Comparison of ENCODE assay signal across 11 cellular contexts in the genomic region with DNA sequence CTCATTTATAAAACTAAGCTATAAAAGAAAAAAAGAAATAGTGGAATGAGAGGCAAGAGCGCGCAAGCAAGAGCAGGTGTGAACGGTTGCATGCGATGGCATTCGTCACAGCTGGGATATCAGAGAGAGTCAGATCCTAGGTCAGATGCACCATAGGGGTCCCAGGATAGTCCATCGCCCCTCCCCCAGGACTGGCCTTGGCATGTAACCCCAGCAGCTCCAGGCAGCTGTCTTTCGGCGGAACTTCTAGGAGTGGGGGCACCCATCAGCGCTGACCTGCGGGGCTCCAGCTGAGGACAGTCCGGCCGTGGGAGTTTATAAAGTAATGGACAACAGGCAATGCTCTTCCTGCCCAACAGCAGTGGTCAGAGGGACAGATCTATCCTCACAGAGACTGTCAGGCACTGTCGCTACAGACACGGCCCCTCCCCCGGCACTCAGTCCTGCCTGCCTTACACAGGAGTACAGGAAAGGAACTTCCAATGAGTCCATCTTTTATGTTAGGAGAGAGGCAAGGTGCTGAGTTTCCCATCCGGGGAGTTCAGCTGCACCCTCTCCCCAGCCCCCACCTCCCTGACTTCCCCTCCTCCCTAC. TPM values are rescaled to one million over a fixed set of nuclear protein-coding genes. Genes with fewer than 3 reads are reported as not detected.
DNase-seq lines count a peak whose midpoint lies in the region; ATAC-seq and TF ChIP-seq lines count a peak whose summit lies in the region.
"Had no signal": no experiment of that assay in that cellular context is flagged by ENCODE, and none has a peak within 500 bp of the region (broad histone marks: within the 10 kb centered on the region; RNA-seq: fewer than 3 reads in every experiment).

No MANE protein-coding gene starts in this region.

- H3K27ac ChIP-seq in hepatocyte (no peak overlapping the region), skeletal muscle tissue (ENCODE audit: low read depth, low read length) (no peak overlapping the region)

- POLR2A ChIA-PET in T-cell (lab: Charles Lee): no interaction called here

- no peaks in the 10 kb centered on the region for H3K9me3 ChIP-seq in hepatocyte (ENCODE audit: low read depth)
- no peaks in the 10 kb centered on the region for H3K9me3 ChIP-seq in skeletal muscle tissue (ENCODE audit: control insufficient read depth in 3 of 3, low read length in 3 of 3)

- peak overlapping the region; percentile 79 for H3K4me3 Mint-ChIP-seq in activated T-cell treated with anti-CD3 and anti-CD28 coated beads, Interleukin-2, amount 50 U/mL, for 24 hours
- peak overlapping the region; percentile 83 to 96 (median 91) for H3K4me3 Mint-ChIP-seq in T-cell
- H3K4me3 Mint-ChIP-seq in activated CD8-positive, alpha-beta memory T cell treated with anti-CD3 and anti-CD28 coated beads, Interleukin-2, amount 10 ng/mL, durations not matched to agents 7 days and 5 days: no peak overlapping the region

- H2AFZ ChIP-seq in hepatocyte: no peak overlapping the region

- H3K27ac Mint-ChIP-seq in activated T-cell treated with anti-CD3 and anti-CD28 coated beads, Interleukin-2, amount 50 U/mL, for 24 hours: no peak overlapping the region
- H3K27ac Mint-ChIP-seq in T-cell: no peak overlapping the region
- no peak overlapping the region for H3K27ac Mint-ChIP-seq in activated CD8-positive, alpha-beta memory T cell treated with anti-CD3 and anti-CD28 coated beads, Interleukin-2, amount 10 ng/mL, durations not matched to agents 7 days and 5 days

- no peak for TF ChIP-seq CTCF in hepatocyte (IDR thresholded peaks at IDR 0.05; ENCODE audit: poor library complexity)

- H3K27me3 Mint-ChIP-seq in activated T-cell treated with anti-CD3 and anti-CD28 coated beads, Interleukin-2, amount 50 U/mL, for 24 hours: peaks cover 18% of the 10 kb centered on the region
- H3K27me3 Mint-ChIP-seq in T-cell: peaks cover 3 to 18% of the 10 kb centered on the region in 2 donors
- H3K27me3 Mint-ChIP-seq in activated CD8-positive, alpha-beta memory T cell treated with anti-CD3 and anti-CD28 coated beads, Interleukin-2, amount 10 ng/mL, durations not matched to agents 7 days and 5 days: peaks cover 49% of the 10 kb centered on the region

- WGBS in hepatocyte (ENCODE audit: low lambda C conversion rate, missing lambda C conversion rate): 49% methylated on average over 14 of the region's 16 CpGs

- H3K79me2 ChIP-seq in hepatocyte: no peaks in the 10 kb centered on the region

- peaks cover 57% of the 10 kb centered on the region for H3K4me1 Mint-ChIP-seq in activated T-cell treated with anti-CD3 and anti-CD28 coated beads, Interleukin-2, amount 50 U/mL, for 24 hours (ENCODE audit: low read depth)
- peaks cover 54 to 58% (median 56%) of the 10 kb centered on the region in 3 donors for H3K4me1 Mint-ChIP-seq in T-cell
- H3K4me1 Mint-ChIP-seq in activated CD8-positive, alpha-beta memory T cell treated with anti-CD3 and anti-CD28 coated beads, Interleukin-2, amount 10 ng/mL, durations not matched to agents 7 days and 5 days: peaks cover 40% of the 10 kb centered on the region

- H3K9me3 Mint-ChIP-seq in activated T-cell treated with anti-CD3 and anti-CD28 coated beads, Interleukin-2, amount 50 U/mL, for 24 hours: peaks cover 10% of the 10 kb centered on the region
- H3K9me3 Mint-ChIP-seq in T-cell: peaks cover 4 to 10% (median 7%) of the 10 kb centered on the region in 3 donors
- peaks cover 2% of the 10 kb centered on the region for H3K9me3 Mint-ChIP-seq in activated CD8-positive, alpha-beta memory T cell treated with anti-CD3 and anti-CD28 coated beads, Interleukin-2, amount 10 ng/mL, durations not matched to agents 7 days and 5 days (ENCODE audit: low read depth)

- H3K4me2 ChIP-seq in hepatocyte: peak overlapping the region; percentile 85

- no peaks in the 10 kb centered on the region for H3K36me3 ChIP-seq in hepatocyte (replicated peaks; ENCODE audit: insufficient read depth, low read depth)
- no peaks in the 10 kb centered on the region for H3K36me3 ChIP-seq in skeletal muscle tissue (ENCODE audit: control insufficient read depth in 3 of 3, insufficient read depth in 3 of 3, low read length in 3 of 3)

- H3K4me1 ChIP-seq in hepatocyte (ENCODE audit: insufficient read depth) (peaks cover 7% of the 10 kb centered on the region), skeletal muscle tissue (ENCODE audit: control insufficient read depth in 3 of 3, insufficient read depth in 3 of 3, low read length in 3 of 3) (peaks cover 17 to 24% (median 17%) of the 10 kb centered on the region in 3 donors)

- H3K9ac ChIP-seq in skeletal muscle tissue (ENCODE audit: low read depth in 1 of 3, low read length in 3 of 3): peak overlapping the region in 2 of 3 donors; percentile 70 to 77

- H3K27me3 ChIP-seq in hepatocyte (peaks cover 62% of the 10 kb centered on the region), skeletal muscle tissue (ENCODE audit: control insufficient read depth in 3 of 3, insufficient read depth in 3 of 3, low read length in 3 of 3) (peaks cover 30 to 46% (median 42%) of the 10 kb centered on the region in 3 donors)

- CTCF ChIA-PET in T-cell (lab: Charles Lee): no interaction called here
- CTCF ChIA-PET in activated CD8-positive, alpha-beta memory T cell treated with anti-CD3 and anti-CD28 coated beads, Interleukin-2, amount 10 ng/mL, durations not matched to agents 7 days and 5 days (lab: Charles Lee): no interaction called here

- H4K20me1 ChIP-seq in hepatocyte (ENCODE audit: insufficient read depth, poor library complexity, severe bottlenecking): no peaks in the 10 kb centered on the region

- no peak for DNase-seq in activated T-cell treated with anti-CD3 and anti-CD28 coated beads, Interleukin-2, amount 50 U/mL, for 24 hours
- DNase-seq in activated T-cell treated with anti-CD3 and anti-CD28 coated beads, Interleukin-2, amount 50 U/mL, for 48 hours: no peak
- DNase-seq in T-cell: no peak
- DNase-seq in hepatocyte (ENCODE audit: low spot score): no peak
- no peak for DNase-seq in SKM-1 treated with dmso at 0.1 percent for 144 hours (lab: John Stamatoyannopoulos, UW; ENCODE audit: unreplicated experiment)
- DNase-seq in activated CD8-positive, alpha-beta memory T cell treated with anti-CD3 and anti-CD28 coated beads, Interleukin-2, amount 10 ng/mL, durations not matched to agents 7 days and 5 days: no peak
- DNase-seq: T1000 had no signal

- H3K4me3 ChIP-seq in hepatocyte: no peak overlapping the region
- peak overlapping the region; percentile 49 to 69 (median 69) for H3K4me3 ChIP-seq in skeletal muscle tissue (ENCODE audit: low read length in 3 of 3)

- H3K36me3 Mint-ChIP-seq in activated T-cell treated with anti-CD3 and anti-CD28 coated beads, Interleukin-2, amount 50 U/mL, for 24 hours (ENCODE audit: low read depth): no peaks in the 10 kb centered on the region
- no peaks in the 10 kb centered on the region for H3K36me3 Mint-ChIP-seq in T-cell
- H3K36me3 Mint-ChIP-seq in activated CD8-positive, alpha-beta memory T cell treated with anti-CD3 and anti-CD28 coated beads, Interleukin-2, amount 10 ng/mL, durations not matched to agents 7 days and 5 days: peaks cover 4% of the 10 kb centered on the region

- H3K9me2 ChIP-seq in hepatocyte (replicated peaks; ENCODE audit: insufficient read depth): no peaks in the 10 kb centered on the region

- ATAC-seq in T-cell (replicated peaks in 1 of 4) (no peak), HG03097 (IDR thresholded peaks at IDR 0.05; ENCODE audit: low FRiP score, unreplicated experiment) (no peak)
- ATAC-seq in activated CD8-positive, alpha-beta memory T cell treated with anti-CD3 and anti-CD28 coated beads, Interleukin-2, amount 10 ng/mL, durations not matched to agents 7 days and 5 days: no peak

RNA-seq across cellular contexts. Expression of gene SIAH3, which starts 1.4 kb away (rescaled TPM):
- 1 to 10 TPM in 3 of 5 donors, under 1 TPM in 2; 0.19 to 4.8 (median 2.4) TPM for total RNA-seq in T-cell
- total RNA-seq in hepatocyte: 0.04 and 0.23 TPM in 2 replicates
- not detected in 2 replicates for polyA plus RNA-seq in hepatocyte
- under 0.01 TPM for total RNA-seq in skeletal muscle tissue
- total RNA-seq in activated CD8-positive, alpha-beta memory T cell treated with anti-CD3 and anti-CD28 coated beads, Interleukin-2, amount 10 ng/mL, durations not matched to agents 7 days and 5 days: not detected
- total RNA-seq: LHCN-M2, subcutaneous adipose tissue had no signal
